In the genomic region with DNA sequence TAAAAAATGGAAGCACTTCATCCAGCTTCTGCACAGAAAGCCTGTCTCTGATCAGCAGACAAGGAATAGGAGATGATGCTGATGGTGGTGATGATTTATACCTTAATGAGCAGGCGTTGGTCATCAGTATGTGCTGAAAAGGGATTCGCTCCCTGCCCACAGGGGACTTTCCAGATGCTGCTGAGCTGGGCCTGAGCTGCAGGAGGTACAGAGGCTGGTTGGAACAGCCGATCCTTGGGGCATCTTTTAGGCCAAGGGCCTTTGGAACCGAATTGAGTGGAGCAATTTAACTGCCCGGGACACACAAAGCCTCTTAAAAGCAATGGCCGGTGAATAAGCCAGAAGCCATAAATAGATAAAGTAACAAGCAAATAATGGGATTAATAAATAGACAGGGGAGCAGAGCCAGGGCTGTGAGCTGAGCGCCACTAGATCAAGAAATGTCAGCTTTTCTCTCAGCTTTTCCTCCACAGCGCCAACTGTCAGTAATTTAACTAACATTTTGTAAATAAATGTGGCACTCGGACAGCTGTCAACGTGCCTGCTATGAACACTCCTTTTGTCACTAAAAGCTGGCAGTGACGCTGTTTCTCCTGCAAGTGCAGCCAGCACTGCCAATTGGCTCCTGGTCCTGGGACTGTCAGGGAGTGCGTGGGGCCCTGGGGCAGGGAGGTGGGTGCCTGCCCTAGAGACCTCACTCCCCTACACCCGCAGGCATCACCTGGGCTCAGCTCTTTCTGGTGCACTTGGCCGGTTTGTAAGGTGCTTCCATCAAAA, we compare ENCODE assay signal across 20 cellular contexts.
DNase-seq lines count a peak whose midpoint lies in the region; ATAC-seq lines count a peak whose summit lies in the region.
"Had no signal": no experiment of that assay in that cellular context is flagged by ENCODE, and none has a peak within 500 bp of the region (broad histone marks: within the 10 kb centered on the region; RNA-seq: fewer than 3 reads in every experiment).

No MANE protein-coding gene starts in this region.

- peak; percentile 9 for DNase-seq in DMS153 (lab: John Stamatoyannopoulos, UW)
- peak; percentile 28 for DNase-seq in NCI-H69 (lab: John Stamatoyannopoulos, UW)
- DNase-seq in cerebellum (ENCODE audit: low spot score), result peak; percentile 73
- DNase-seq in kidney tubule cell (ENCODE audit: low spot score), result peak; percentile 62
- DNase-seq in stimulated activated CD4-positive, alpha-beta T cell treated with anti-CD3 and anti-CD28 coated beads, Interleukin-2, amount 100 ng/mL, for 24 hours, result no peak
- DNase-seq in central memory CD4-positive, alpha-beta T cell, result no peak
- DNase-seq in NOMO-1 (lab: John Stamatoyannopoulos, UW; ENCODE audit: unreplicated experiment in 2 of 2), result no peak
- DNase-seq: ACHN; activated B cell treated with CpG ODN at 0.5 μM for 24 hours; activated CD4-positive, alpha-beta memory T cell treated with anti-CD3 and anti-CD28 coated beads, Interleukin-2, amount 10 ng/mL, durations not matched to agents 7 days and 5 days; activated naive CD4-positive, alpha-beta T cell treated with anti-CD3 and anti-CD28 coated beads, Interleukin-2, amount 10 ng/mL, durations not matched to agents 7 days and 5 days; activated T-cell treated with anti-CD3 and anti-CD28 coated beads, Interleukin-2, amount 50 U/mL, for 24 hours; DMS 273 treated with DMSO at 0.1 percent for 48 hours; NCI-H524 treated with DMSO at 0.1 percent for 48 hours; nephron progenitor cell; T-helper 17 cell; testis had no signal

- no peak for ATAC-seq in HG02759 (IDR thresholded peaks at IDR 0.05; ENCODE audit: unreplicated experiment)
- ATAC-seq: K562, Panc1, T-helper 17 cell had no signal

Comparison
In these comparisons a context has a peak if more than half of its experiments do, and no peak if none do; other contexts are left out.
1. DNase-seq: peak in DMS153 (single experiment), NCI-H69 (single experiment), cerebellum (single experiment) and kidney tubule cell (single experiment); none in stimulated activated CD4-positive, alpha-beta T cell treated with anti-CD3 and anti-CD28 coated beads, Interleukin-2, amount 100 ng/mL, for 24 hours (0 of 2), central memory CD4-positive, alpha-beta T cell (single experiment) and NOMO-1 (0 of 2).